ENCODE assay signal across 1 cellular context in the genomic region with DNA sequence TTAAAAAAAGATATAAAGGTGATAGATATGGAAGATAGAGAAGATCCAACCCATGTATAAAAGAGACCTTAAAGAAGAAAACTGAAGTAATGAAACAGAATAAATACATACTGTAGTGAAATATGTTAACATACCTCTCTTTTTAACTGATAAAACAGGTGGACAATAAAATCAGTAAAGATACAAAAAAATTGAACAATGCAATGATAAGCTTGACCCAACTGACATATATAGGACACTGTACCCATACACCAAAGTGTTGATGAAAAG.
A peak's percentile ranks its signal among the peaks of the same experiment; 100 is the strongest.
TF ChIP-seq lines count a peak whose summit lies in the region.

No MANE protein-coding gene starts in this region.

TF ChIP-seq in K562, 482 proteins besides CTCF, POLR2A, EP300 and RAD21 (continued from another document):
- peak in 1 of 2 experiments; percentile 52; a peak in 2 of 3 replicates for TF ChIP-seq CBX3 (IDR thresholded peaks at IDR 0.05; ENCODE audit: borderline replicate concordance in 1 of 2, low read length in 2 of 2)
- TF ChIP-seq LARP7 (IDR thresholded peaks at IDR 0.05) = 0 out of 2 replicates have a peak, but pooled peaks have one; percentile 3
- peak; percentile 96 for TF ChIP-seq TRIM28 (IDR thresholded peaks at IDR 0.05)
- TF ChIP-seq ILK (tag; IDR thresholded peaks at IDR 0.05; ENCODE audit: borderline replicate concordance, low read depth) = no peak
- TF ChIP-seq, protein P1, sequence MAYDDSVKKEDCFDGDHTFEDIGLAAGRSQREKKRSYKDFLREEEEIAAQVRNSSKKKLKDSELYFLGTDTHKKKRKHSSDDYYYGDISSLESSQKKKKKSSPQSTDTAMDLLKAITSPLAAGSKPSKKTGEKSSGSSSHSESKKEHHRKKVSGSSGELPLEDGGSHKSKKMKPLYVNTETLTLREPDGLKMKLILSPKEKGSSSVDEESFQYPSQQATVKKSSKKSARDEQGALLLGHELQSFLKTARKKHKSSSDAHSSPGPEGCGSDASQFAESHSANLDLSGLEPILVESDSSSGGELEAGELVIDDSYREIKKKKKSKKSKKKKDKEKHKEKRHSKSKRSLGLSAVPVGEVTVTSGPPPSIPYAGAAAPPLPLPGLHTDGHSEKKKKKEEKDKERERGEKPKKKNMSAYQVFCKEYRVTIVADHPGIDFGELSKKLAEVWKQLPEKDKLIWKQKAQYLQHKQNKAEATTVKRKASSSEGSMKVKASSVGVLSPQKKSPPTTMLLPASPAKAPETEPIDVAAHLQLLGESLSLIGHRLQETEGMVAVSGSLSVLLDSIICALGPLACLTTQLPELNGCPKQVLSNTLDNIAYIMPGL (CRISPR knock-in tag; IDR thresholded peaks at IDR 0.05) = no peak
- TF ChIP-seq EGR1 (conservative IDR thresholded peaks at IDR 0.05) = no peak
- TF ChIP-seq CEBPG (CRISPR knock-in tag; IDR thresholded peaks at IDR 0.05) = no peak
- TF ChIP-seq CEBPG (tag; conservative IDR thresholded peaks at IDR 0.05 in 1 of 2, IDR thresholded peaks at IDR 0.05 in 1 of 2) = no peak
- TF ChIP-seq ARID1B (IDR thresholded peaks at IDR 0.05) = peak; percentile 21; the same call in 1 of the 2 replicates
- TF ChIP-seq KDM1A (IDR thresholded peaks at IDR 0.05) = no peak
- no peak for TF ChIP-seq HDAC6 (IDR thresholded peaks at IDR 0.05; ENCODE audit: low read depth, low read length)
- no peak for TF ChIP-seq FOS (IDR thresholded peaks at IDR 0.05; ENCODE audit: extremely low read depth, insufficient read length)
- no peak for TF ChIP-seq MTA3 (IDR thresholded peaks at IDR 0.05; ENCODE audit: borderline replicate concordance)
- peak; percentile 82; the same call in 1 of the 2 replicates for TF ChIP-seq XRCC3 (IDR thresholded peaks at IDR 0.05)
- TF ChIP-seq, protein P2, sequence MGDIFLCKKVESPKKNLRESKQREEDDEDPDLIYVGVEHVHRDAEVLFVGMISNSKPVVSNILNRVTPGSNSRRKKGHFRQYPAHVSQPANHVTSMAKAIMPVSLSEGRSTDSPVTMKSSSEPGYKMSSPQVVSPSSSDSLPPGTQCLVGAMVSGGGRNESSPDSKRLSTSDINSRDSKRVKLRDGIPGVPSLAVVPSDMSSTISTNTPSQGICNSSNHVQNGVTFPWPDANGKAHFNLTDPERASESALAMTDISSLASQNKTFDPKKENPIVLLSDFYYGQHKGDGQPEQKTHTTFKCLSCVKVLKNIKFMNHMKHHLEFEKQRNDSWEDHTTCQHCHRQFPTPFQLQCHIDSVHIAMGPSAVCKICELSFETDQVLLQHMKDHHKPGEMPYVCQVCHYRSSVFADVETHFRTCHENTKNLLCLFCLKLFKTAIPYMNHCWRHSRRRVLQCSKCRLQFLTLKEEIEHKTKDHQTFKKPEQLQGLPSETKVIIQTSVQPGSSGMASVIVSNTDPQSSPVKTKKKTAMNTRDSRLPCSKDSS (IDR thresholded peaks at IDR 0.05; ENCODE audit: low read depth, partially characterized antibody) = peak; percentile 83
- TF ChIP-seq, protein P3, sequence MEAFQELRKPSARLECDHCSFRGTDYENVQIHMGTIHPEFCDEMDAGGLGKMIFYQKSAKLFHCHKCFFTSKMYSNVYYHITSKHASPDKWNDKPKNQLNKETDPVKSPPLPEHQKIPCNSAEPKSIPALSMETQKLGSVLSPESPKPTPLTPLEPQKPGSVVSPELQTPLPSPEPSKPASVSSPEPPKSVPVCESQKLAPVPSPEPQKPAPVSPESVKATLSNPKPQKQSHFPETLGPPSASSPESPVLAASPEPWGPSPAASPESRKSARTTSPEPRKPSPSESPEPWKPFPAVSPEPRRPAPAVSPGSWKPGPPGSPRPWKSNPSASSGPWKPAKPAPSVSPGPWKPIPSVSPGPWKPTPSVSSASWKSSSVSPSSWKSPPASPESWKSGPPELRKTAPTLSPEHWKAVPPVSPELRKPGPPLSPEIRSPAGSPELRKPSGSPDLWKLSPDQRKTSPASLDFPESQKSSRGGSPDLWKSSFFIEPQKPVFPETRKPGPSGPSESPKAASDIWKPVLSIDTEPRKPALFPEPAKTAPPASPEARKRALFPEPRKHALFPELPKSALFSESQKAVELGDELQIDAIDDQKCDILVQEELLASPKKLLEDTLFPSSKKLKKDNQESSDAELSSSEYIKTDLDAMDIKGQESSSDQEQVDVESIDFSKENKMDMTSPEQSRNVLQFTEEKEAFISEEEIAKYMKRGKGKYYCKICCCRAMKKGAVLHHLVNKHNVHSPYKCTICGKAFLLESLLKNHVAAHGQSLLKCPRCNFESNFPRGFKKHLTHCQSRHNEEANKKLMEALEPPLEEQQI (IDR thresholded peaks at IDR 0.05) = peak; percentile 25; the same call in 1 of the 2 replicates
- no peak for TF ChIP-seq FOXM1 (IDR thresholded peaks at IDR 0.05; ENCODE audit: low read depth)
- TF ChIP-seq FOXM1 (CRISPR knock-in tag; IDR thresholded peaks at IDR 0.05; ENCODE audit: low read depth) = no peak
- TF ChIP-seq, protein P4, sequence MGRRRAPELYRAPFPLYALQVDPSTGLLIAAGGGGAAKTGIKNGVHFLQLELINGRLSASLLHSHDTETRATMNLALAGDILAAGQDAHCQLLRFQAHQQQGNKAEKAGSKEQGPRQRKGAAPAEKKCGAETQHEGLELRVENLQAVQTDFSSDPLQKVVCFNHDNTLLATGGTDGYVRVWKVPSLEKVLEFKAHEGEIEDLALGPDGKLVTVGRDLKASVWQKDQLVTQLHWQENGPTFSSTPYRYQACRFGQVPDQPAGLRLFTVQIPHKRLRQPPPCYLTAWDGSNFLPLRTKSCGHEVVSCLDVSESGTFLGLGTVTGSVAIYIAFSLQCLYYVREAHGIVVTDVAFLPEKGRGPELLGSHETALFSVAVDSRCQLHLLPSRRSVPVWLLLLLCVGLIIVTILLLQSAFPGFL (CRISPR knock-in tag; IDR thresholded peaks at IDR 0.05) = no peak
